In the genomic region with DNA sequence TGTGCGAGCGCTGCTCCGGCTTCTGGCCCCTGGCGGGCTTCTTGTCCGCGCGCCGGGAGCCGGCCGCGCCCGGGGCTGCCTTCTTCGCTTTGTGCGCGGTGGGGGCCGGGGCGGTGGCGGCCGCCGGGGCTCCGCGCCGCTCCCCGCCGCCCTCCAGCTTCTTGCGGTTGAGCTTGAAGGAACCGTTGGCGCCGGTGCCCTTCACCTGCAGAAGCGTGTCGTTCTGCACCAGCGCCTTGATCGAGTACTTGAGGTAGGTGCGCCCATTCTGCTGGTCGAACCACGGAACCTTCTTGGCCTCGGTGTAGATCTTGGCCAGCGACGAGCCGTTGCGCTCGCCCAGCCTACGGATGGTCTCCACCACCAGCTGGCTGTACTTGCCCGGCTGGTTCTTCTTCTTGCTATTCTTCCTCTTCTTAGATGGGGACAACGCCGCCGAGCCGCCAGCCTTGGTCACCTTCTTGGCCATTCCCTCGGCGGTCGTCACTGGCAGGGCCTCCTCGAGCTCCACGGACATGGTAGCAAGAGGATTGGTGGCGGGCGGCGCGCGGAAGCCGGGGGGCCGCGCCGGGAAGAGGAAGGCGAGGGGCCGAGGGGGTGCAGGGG, we compare ENCODE assay signal across 8 cellular contexts. TPM values are rescaled to one million over a fixed set of nuclear protein-coding genes. Genes with fewer than 3 reads are reported as not detected.
DNase-seq lines count a peak whose midpoint lies in the region; ATAC-seq and TF ChIP-seq lines count a peak whose summit lies in the region.

No MANE protein-coding gene starts in this region.

- peak overlapping the region; percentile 86 for H3K14ac ChIP-seq in neuronal stem cell (ENCODE audit: low read length)

- H4K91ac ChIP-seq in neuronal stem cell (ENCODE audit: low read depth, low read length, poor library complexity) = no peak overlapping the region

- no peak for TF ChIP-seq CTCF in GM12865 (IDR thresholded peaks at IDR 0.05; ENCODE audit: insufficient read depth, low read depth, low read length, missing control alignments)
- TF ChIP-seq CTCF in fibroblast of villous mesenchyme (IDR thresholded peaks at IDR 0.05; ENCODE audit: insufficient read depth, low read depth, low read length) = no peak

- peak overlapping the region; percentile 10 for H2BK120ac ChIP-seq in neuronal stem cell (ENCODE audit: low read depth, low read length)

- H3K4me2 ChIP-seq in neuronal stem cell (ENCODE audit: insufficient read depth, low read length, poor library complexity, severe bottlenecking) = peak overlapping the region; percentile 89

- peak overlapping the region; percentile 65 for H2AFZ ChIP-seq in neuronal stem cell (ENCODE audit: low read length)

- H2BK15ac ChIP-seq in neuronal stem cell (ENCODE audit: low read length) = peak overlapping the region; percentile 88

- H3K27me3 ChIP-seq in neuronal stem cell (ENCODE audit: control insufficient read depth in 3 of 3, insufficient read depth in 3 of 3, low read depth in 1 of 3, low read length in 3 of 3) = no peaks in the 10 kb centered on the region

- ATAC-seq in GM18873 (IDR thresholded peaks at IDR 0.05; ENCODE audit: low FRiP score, unreplicated experiment) (no peak), HG03097 (IDR thresholded peaks at IDR 0.05; ENCODE audit: low FRiP score, unreplicated experiment) (no peak)

- H3K23ac ChIP-seq in neuronal stem cell (ENCODE audit: low read depth, low read length, poor library complexity) = peak overlapping the region; percentile 92

- H4K8ac ChIP-seq in neuronal stem cell (ENCODE audit: low read depth, low read length) = no peak overlapping the region

- DNase-seq in GM12865 (ENCODE audit: low read depth) = peak; percentile 52
- peak; percentile 13 for DNase-seq in LHCN-M2 (ENCODE audit: low read depth)
- peak; percentile 14 for DNase-seq in activated T-helper 1 cell treated with Interleukin-2 at 50 U/mL for 16 hours (ENCODE audit: low read depth)
- peak; percentile 33 for DNase-seq in fibroblast of villous mesenchyme (ENCODE audit: low read depth)
- DNase-seq in neuronal stem cell (ENCODE audit: low spot score) = no peak
- DNase-seq in iPS-NIHi7 (ENCODE audit: extremely low spot score) = no peak

- H3K9ac ChIP-seq in neuronal stem cell (ENCODE audit: low read depth, low read length, poor library complexity) = peak overlapping the region; percentile 99

- H3K9me3 ChIP-seq in neuronal stem cell (replicated peaks in 1 of 2; ENCODE audit: control insufficient read depth in 2 of 2, insufficient read depth in 1 of 2, low read depth in 1 of 2, low read length in 2 of 2) = no peaks in the 10 kb centered on the region

- H3K4me3 ChIP-seq in GM12865 (ENCODE audit: low read depth, low read length) = peak overlapping the region; percentile 57
- H3K4me3 ChIP-seq in fibroblast of villous mesenchyme (ENCODE audit: low read depth, low read length) = peak overlapping the region; percentile 89
- peak overlapping the region; percentile 97 to 100 for H3K4me3 ChIP-seq in neuronal stem cell (ENCODE audit: low read length in 2 of 2)

- H3K27ac ChIP-seq in neuronal stem cell (replicated peaks; ENCODE audit: low read length) = peak overlapping the region; percentile 79

- no CpG with 5 or more reads among the region's 64 CpGs for WGBS in neuronal stem cell (ENCODE audit: extremely low coverage in 2 of 2, insufficient read length in 2 of 2, insufficient replicate concordance in 1 of 2), 2 donors

- H2BK12ac ChIP-seq in neuronal stem cell (ENCODE audit: low read length) = peak overlapping the region; percentile 44

- peak overlapping the region; percentile 97 for H2AK5ac ChIP-seq in neuronal stem cell (ENCODE audit: low read depth, low read length)

- H3K18ac ChIP-seq in neuronal stem cell (ENCODE audit: low read length) = peak overlapping the region; percentile 99

- peaks cover 0 to 11% of the 10 kb centered on the region in 2 donors for H3K4me1 ChIP-seq in neuronal stem cell (ENCODE audit: control insufficient read depth in 2 of 2, insufficient read depth in 1 of 2, low read depth in 1 of 2, low read length in 2 of 2)

- H3K36me3 ChIP-seq in neuronal stem cell (replicated peaks in 1 of 2; ENCODE audit: control insufficient read depth in 2 of 2, insufficient read depth in 2 of 2, low read length in 2 of 2) = peaks cover 10 to 20% of the 10 kb centered on the region in 2 donors

- H2BK5ac ChIP-seq in neuronal stem cell (ENCODE audit: low read length) = peak overlapping the region; percentile 91

- peak overlapping the region; percentile 96 for H3K4ac ChIP-seq in neuronal stem cell (ENCODE audit: low read length)

- peaks cover 18% of the 10 kb centered on the region for H3K79me1 ChIP-seq in neuronal stem cell (ENCODE audit: low read depth, low read length)

RNA-seq across cellular contexts. Expression of gene HMCES, which starts 36.8 kb away (rescaled TPM):
- total RNA-seq in LHCN-M2 (2014; rRNA removed) (10.8 and 15.8 TPM in 2 replicates), fibroblast of villous mesenchyme (18.0 and 29.4 TPM in 2 replicates)
- polyA plus RNA-seq in LHCN-M2 (2012) = 31.8 TPM
- 26.8 TPM for polyA plus RNA-seq in neuronal stem cell (2013, experiment 1 of 2)
- 25.4 TPM for polyA plus RNA-seq in neuronal stem cell (2013, experiment 2 of 2)

Comparison
In these comparisons a context has a peak if more than half of its experiments do, and no peak if none do; other contexts are left out.
1. DNase-seq: peak in GM12865 (single experiment), LHCN-M2 (single experiment), activated T-helper 1 cell treated with Interleukin-2 at 50 U/mL for 16 hours (single experiment) and fibroblast of villous mesenchyme (single experiment); none in neuronal stem cell (single experiment) and iPS-NIHi7 (single experiment).
2. Peak in every context shown above with its lines, with median percentiles within 50 percentile points of each other: H3K4me3 ChIP-seq.